In genomic region chr6:19803331-19804330, GRCh38 we compare ENCODE assay signal across 9 cellular contexts. TPM values are rescaled to one million over a fixed set of nuclear protein-coding genes. Genes with fewer than 3 reads are reported as not detected.
DNase-seq lines count a peak whose midpoint lies in the region; ATAC-seq lines count a peak whose summit lies in the region.
"Had no signal": no experiment of that assay in that cellular context is flagged by ENCODE, and none has a peak within 500 bp of the region (broad histone marks: within the 10 kb centered on the region; RNA-seq: fewer than 3 reads in every experiment).

No MANE protein-coding gene starts in this region.

- CTCF ChIA-PET in CD8-positive, alpha-beta memory T cell (lab: Charles Lee) = no interaction called here

- H3K27me3 Mint-ChIP-seq in CD8-positive, alpha-beta memory T cell = peaks cover 25 to 32% of the 10 kb centered on the region in 2 donors

- peak overlapping the region in 4 of 7 donors; percentile 57 to 81 (median 72) for H3K4me3 Mint-ChIP-seq in CD8-positive, alpha-beta memory T cell

- ATAC-seq in GM19395 (IDR thresholded peaks at IDR 0.05; ENCODE audit: unreplicated experiment) (no peak), HG03175 (IDR thresholded peaks at IDR 0.05; ENCODE audit: unreplicated experiment) (no peak)

- no peaks in the 10 kb centered on the region for H3K4me1 ChIP-seq in CD8-positive, alpha-beta memory T cell (ENCODE audit: insufficient read depth, low read length)
- peaks cover 5% of the 10 kb centered on the region for H3K4me1 ChIP-seq in ectodermal cell (ENCODE audit: control insufficient read depth, insufficient read depth, low read length)
- peaks cover 19% of the 10 kb centered on the region for H3K4me1 ChIP-seq in neuron (ENCODE audit: insufficient read depth, low read length)

- no peaks in the 10 kb centered on the region for H3K36me3 Mint-ChIP-seq in CD8-positive, alpha-beta memory T cell

- POLR2A ChIA-PET in CD8-positive, alpha-beta memory T cell (lab: Charles Lee) = no interaction called here

- WGBS in ectodermal cell, 2 experiments = 46 to 53% methylated on average over 12 to 13 of the region's 13 CpGs

- no peaks in the 10 kb centered on the region for H3K9me3 ChIP-seq in CD8-positive, alpha-beta memory T cell (ENCODE audit: low read length)
- H3K9me3 ChIP-seq in ectodermal cell (ENCODE audit: control insufficient read depth, low read length) (peaks cover under 1% of the 10 kb centered on the region), neuron (ENCODE audit: low read length) (no peaks in the 10 kb centered on the region)

- no peak overlapping the region for H3K4me3 ChIP-seq in CD8-positive, alpha-beta memory T cell (ENCODE audit: low read length)
- H3K4me3 ChIP-seq in ectodermal cell (ENCODE audit: insufficient read depth, low read depth, low read length) (peak overlapping the region; percentile 46), neuron (ENCODE audit: low read length) (peak overlapping the region; percentile 66)

- peaks cover 12 to 19% (median 18%) of the 10 kb centered on the region in 3 donors for H3K4me1 Mint-ChIP-seq in CD8-positive, alpha-beta memory T cell

- no peak overlapping the region for H3K27ac Mint-ChIP-seq in CD8-positive, alpha-beta memory T cell
- H3K27ac Mint-ChIP-seq: dendritic cell treated with granulocyte-macrophage colony-stimulating factor and Interleukin-4, amounts not matched to agents 40 ng/mL and 50 ng/mL, for 4 days had no signal

- peak overlapping the region; percentile 31 for H3K27ac ChIP-seq in CD8-positive, alpha-beta memory T cell (ENCODE audit: low read depth, low read length)
- peak overlapping the region; percentile 96 for H3K27ac ChIP-seq in ectodermal cell (ENCODE audit: insufficient read depth, low read depth, low read length, poor library complexity, severe bottlenecking)

- H3K9me3 Mint-ChIP-seq in CD8-positive, alpha-beta memory T cell = peaks cover 0 to 4% (median 0%) of the 10 kb centered on the region in 5 donors
- H3K9me3 Mint-ChIP-seq: dendritic cell treated with granulocyte-macrophage colony-stimulating factor and Interleukin-4, amounts not matched to agents 40 ng/mL and 50 ng/mL, for 4 days had no signal

- peak overlapping the region; percentile 64 for H2AFZ ChIP-seq in neuron (ENCODE audit: low read depth, low read length)

- no peak for DNase-seq in CD8-positive, alpha-beta memory T cell
- DNase-seq in NCI-H345 (lab: John Stamatoyannopoulos, UW) = peak; percentile 27
- no peak for DNase-seq in Kasumi-1 (lab: John Stamatoyannopoulos, UW)
- no peak for DNase-seq in C1 segment of cervical spinal cord (lab: John Stamatoyannopoulos, UW)

- no peaks in the 10 kb centered on the region for H3K27me3 ChIP-seq in CD8-positive, alpha-beta memory T cell (ENCODE audit: insufficient read depth, low read length, poor library complexity, severe bottlenecking)
- H3K27me3 ChIP-seq in ectodermal cell (ENCODE audit: control insufficient read depth, insufficient read depth, low read length, poor library complexity, severe bottlenecking) = no peaks in the 10 kb centered on the region
- no peaks in the 10 kb centered on the region for H3K27me3 ChIP-seq in neuron (ENCODE audit: insufficient read depth, low read length)

- no peaks in the 10 kb centered on the region for H3K36me3 ChIP-seq in CD8-positive, alpha-beta memory T cell (ENCODE audit: insufficient read depth, low read length)
- H3K36me3 ChIP-seq in ectodermal cell (ENCODE audit: control insufficient read depth, insufficient read depth, low read length) (no peaks in the 10 kb centered on the region), neuron (ENCODE audit: insufficient read depth, low read length) (no peaks in the 10 kb centered on the region)

RNA-seq across cellular contexts. Expression of gene ID4, which starts 33.5 kb away (rescaled TPM):
- total RNA-seq in CD8-positive, alpha-beta memory T cell = not detected
- not detected for polyA plus RNA-seq in CD8-positive, alpha-beta memory T cell
- 33.9 TPM for polyA plus RNA-seq in ectodermal cell (2013, experiment 1 of 4)
- 32.3 TPM for polyA plus RNA-seq in ectodermal cell (2013, experiment 2 of 4)
- 35.5 TPM for polyA plus RNA-seq in ectodermal cell (2013, experiment 3 of 4)
- 40.3 TPM for polyA plus RNA-seq in ectodermal cell (2013, experiment 4 of 4)
